ENCODE assay signal across 17 cellular contexts in genomic region chr12:106331594-106331993, GRCh38. TPM values are rescaled to one million over a fixed set of nuclear protein-coding genes. Genes with fewer than 3 reads are reported as not detected.
DNase-seq lines count a peak whose midpoint lies in the region; ATAC-seq and TF ChIP-seq lines count a peak whose summit lies in the region.
"Had no signal": no experiment of that assay in that cellular context is flagged by ENCODE, and none has a peak within 500 bp of the region (broad histone marks: within the 10 kb centered on the region; RNA-seq: fewer than 3 reads in every experiment).

No MANE protein-coding gene starts in this region.

- H3K4me2 ChIP-seq in OCI-LY7 (ENCODE audit: low read length), result 0 out of 2 replicates have a peak overlapping the region, but pooled peaks have one; percentile 0

- peaks cover 23% of the 10 kb centered on the region for H3K4me1 ChIP-seq in OCI-LY7 (ENCODE audit: insufficient read depth, low read length, poor library complexity, severe bottlenecking)

- peak overlapping the region; percentile 17; the same call in 1 of the 2 replicates for H2AFZ ChIP-seq in OCI-LY7 (ENCODE audit: low read length)

- H3K4me1 Mint-ChIP-seq in CD4-positive, alpha-beta T cell (ENCODE audit: low read depth), result peaks cover 31% of the 10 kb centered on the region
- H3K4me1 Mint-ChIP-seq in activated T-cell treated with anti-CD3 and anti-CD28 coated beads, Interleukin-2, amount 50 U/mL, for 4 hours (ENCODE audit: low read depth), result peaks cover 5% of the 10 kb centered on the region
- no peaks in the 10 kb centered on the region for H3K4me1 Mint-ChIP-seq in activated naive CD4-positive, alpha-beta T cell treated with anti-CD3 and anti-CD28 coated beads, Interleukin-2, amount 10 ng/mL, durations not matched to agents 7 days and 5 days

- H3K27me3 ChIP-seq in CD4-positive, alpha-beta T cell (ENCODE audit: control insufficient read depth, insufficient read depth, low read length), result no peaks in the 10 kb centered on the region
- H3K27me3 ChIP-seq in H7 (ENCODE audit: control insufficient read depth, insufficient read depth, low read length), result no peaks in the 10 kb centered on the region

- no peak overlapping the region for H3K27ac ChIP-seq in CD4-positive, alpha-beta T cell (ENCODE audit: low read depth, low read length)
- no peak overlapping the region for H3K27ac ChIP-seq in OCI-LY7 (ENCODE audit: low read depth, low read length, poor library complexity, severe bottlenecking)

- H3K36me3 ChIP-seq in H7 (replicated peaks; ENCODE audit: control insufficient read depth, insufficient read depth, low read length) (no peaks in the 10 kb centered on the region), OCI-LY7 (ENCODE audit: insufficient read depth, low read length) (no peaks in the 10 kb centered on the region)

- intact Hi-C loops in CD4-positive, alpha-beta T cell (cut with DNase I, micrococcal nuclease), result no loop called here
- intact Hi-C loops in OCI-LY7 (cut with micrococcal nuclease; ENCODE audit: unreplicated experiment), result no loop called here

- no peaks in the 10 kb centered on the region for H3K9me3 Mint-ChIP-seq in CD4-positive, alpha-beta T cell
- no peaks in the 10 kb centered on the region for H3K9me3 Mint-ChIP-seq in activated T-cell treated with anti-CD3 and anti-CD28 coated beads, Interleukin-2, amount 50 U/mL, for 4 hours
- H3K9me3 Mint-ChIP-seq in activated naive CD4-positive, alpha-beta T cell treated with anti-CD3 and anti-CD28 coated beads, Interleukin-2, amount 10 ng/mL, durations not matched to agents 7 days and 5 days, result no peaks in the 10 kb centered on the region

- DNase-seq in CD4-positive, alpha-beta T cell, result no peak
- DNase-seq in H7 (peak; percentile 17), OCI-LY7 (ENCODE audit: low spot score) (no peak), islet precursor cell (peak; percentile 31), NCI-H510A (lab: John Stamatoyannopoulos, UW) (no peak)
- no peak for DNase-seq in activated T-cell treated with anti-CD3 and anti-CD28 coated beads, Interleukin-2, amount 50 U/mL, for 4 hours
- no peak for DNase-seq in activated naive CD4-positive, alpha-beta T cell treated with anti-CD3 and anti-CD28 coated beads, Interleukin-2, amount 10 ng/mL, durations not matched to agents 7 days and 5 days
- DNase-seq: AML-193, Calu3, DND-41, GF-D8, GOT3, MM.1S, NCI-H2029, NCI-H82, SHP77 treated with DMSO at 0.1 percent for 48 hours had no signal

- H3K27ac Mint-ChIP-seq in CD4-positive, alpha-beta T cell, result peak overlapping the region; percentile 27
- no peak overlapping the region for H3K27ac Mint-ChIP-seq in activated naive CD4-positive, alpha-beta T cell treated with anti-CD3 and anti-CD28 coated beads, Interleukin-2, amount 10 ng/mL, durations not matched to agents 7 days and 5 days

- POLR2A ChIA-PET in CD4-positive, alpha-beta T cell (lab: Charles Lee), result interaction anchor here (2.4 kb wide), 1 partner anchor 28 kb away, joined by 10 read pairs; no protein-coding TSS in a partner anchor
- POLR2A ChIA-PET in OCI-LY7 (lab: Charles Lee), result interaction anchor here (0.6 to 1.6 kb wide), 2 partner anchors 9 to 14 kb away, joined by 3 to 5 read pairs; no protein-coding TSS in a partner anchor

- H3K27me3 Mint-ChIP-seq in CD4-positive, alpha-beta T cell, result no peaks in the 10 kb centered on the region
- H3K27me3 Mint-ChIP-seq in activated T-cell treated with anti-CD3 and anti-CD28 coated beads, Interleukin-2, amount 50 U/mL, for 4 hours (ENCODE audit: low read depth), result no peaks in the 10 kb centered on the region
- no peaks in the 10 kb centered on the region for H3K27me3 Mint-ChIP-seq in activated naive CD4-positive, alpha-beta T cell treated with anti-CD3 and anti-CD28 coated beads, Interleukin-2, amount 10 ng/mL, durations not matched to agents 7 days and 5 days

- no peaks in the 10 kb centered on the region for H4K20me1 ChIP-seq in OCI-LY7 (ENCODE audit: insufficient read depth, low read length)

- H3K9me3 ChIP-seq in CD4-positive, alpha-beta T cell (ENCODE audit: control insufficient read depth, low read length), result no peaks in the 10 kb centered on the region
- no peaks in the 10 kb centered on the region for H3K9me3 ChIP-seq in OCI-LY7 (ENCODE audit: low read length)

- no peaks in the 10 kb centered on the region for H3K9me2 ChIP-seq in OCI-LY7 (ENCODE audit: insufficient read depth, low read length)

- H3K4me3 ChIP-seq in H7 (ENCODE audit: insufficient read depth, low read depth, low read length), result no peak overlapping the region
- no peak overlapping the region for H3K4me3 ChIP-seq in OCI-LY7 (ENCODE audit: low read depth, low read length, poor library complexity, severe bottlenecking)

- no peak overlapping the region for H3K4me3 Mint-ChIP-seq in CD4-positive, alpha-beta T cell
- H3K4me3 Mint-ChIP-seq in activated T-cell treated with anti-CD3 and anti-CD28 coated beads, Interleukin-2, amount 50 U/mL, for 4 hours, result no peak overlapping the region
- no peak overlapping the region for H3K4me3 Mint-ChIP-seq in activated naive CD4-positive, alpha-beta T cell treated with anti-CD3 and anti-CD28 coated beads, Interleukin-2, amount 10 ng/mL, durations not matched to agents 7 days and 5 days

- CTCF ChIA-PET in CD4-positive, alpha-beta T cell (lab: Charles Lee), result interaction anchor here (1.5 kb wide), 1 partner anchor 108 kb away, joined by 3 read pairs; no protein-coding TSS in a partner anchor
- CTCF ChIA-PET in OCI-LY7 (lab: Charles Lee; ENCODE audit: unreplicated experiment), result no interaction called here
- CTCF ChIA-PET in activated naive CD4-positive, alpha-beta T cell treated with anti-CD3 and anti-CD28 coated beads, Interleukin-2, amount 10 ng/mL, durations not matched to agents 7 days and 5 days (lab: Charles Lee), result no interaction called here

- peaks cover 97% of the 10 kb centered on the region for H3K36me3 Mint-ChIP-seq in CD4-positive, alpha-beta T cell (ENCODE audit: low read depth)
- H3K36me3 Mint-ChIP-seq in activated T-cell treated with anti-CD3 and anti-CD28 coated beads, Interleukin-2, amount 50 U/mL, for 4 hours (ENCODE audit: insufficient read depth), result peaks cover 27% of the 10 kb centered on the region
- H3K36me3 Mint-ChIP-seq in activated naive CD4-positive, alpha-beta T cell treated with anti-CD3 and anti-CD28 coated beads, Interleukin-2, amount 10 ng/mL, durations not matched to agents 7 days and 5 days, result peaks cover 5% of the 10 kb centered on the region

- H3K79me2 ChIP-seq in OCI-LY7 (ENCODE audit: insufficient read depth, low read depth, low read length), result no peaks in the 10 kb centered on the region

- no TSS peak for BruUV-seq in OCI-LY7 (replicated peaks; lab: Mats Ljungman, UMichigan)

- no peak for TF ChIP-seq CTCF in CD4-positive, alpha-beta T cell (IDR thresholded peaks at IDR 0.05)
- no peak for TF ChIP-seq CTCF in OCI-LY7 (conservative IDR thresholded peaks at IDR 0.05; ENCODE audit: low read length)

- ATAC-seq in CD4-positive, alpha-beta T cell (ENCODE audit: poor library complexity), result no peak
- ATAC-seq in activated T-cell treated with anti-CD3 and anti-CD28 coated beads, Interleukin-2, amount 50 U/mL, for 4 hours, result no peak
- ATAC-seq: Panc1 had no signal

RNA-seq across cellular contexts. Expression of gene POLR3B, which starts 26.0 kb away (rescaled TPM):
- total RNA-seq in CD4-positive, alpha-beta T cell, result 1 to 10 TPM; 2.5 to 2.6 TPM
- total RNA-seq in H7 (2014; rRNA removed; shearing (Covaris generic)), result 5.5 and 8.5 TPM in 2 replicates
- total RNA-seq in OCI-LY7 (2014; rRNA removed; shearing (Covaris generic)), result 14.7 and 18.1 TPM in 2 replicates
- total RNA-seq in OCI-LY7 (2022), result 14.3 and 17.6 TPM in 2 replicates
- 10 to 100 TPM; 17.8 to 18.8 (median 18.2) TPM for total RNA-seq in activated T-cell treated with anti-CD3 and anti-CD28 coated beads, Interleukin-2, amount 50 U/mL, for 4 hours

RNA-seq across cellular contexts. Expression of gene TCP11L2, which starts 29.1 kb away (rescaled TPM):
- total RNA-seq in CD4-positive, alpha-beta T cell, result 100 to 1,000 TPM; 139 to 144 TPM
- 6.9 and 8.3 TPM in 2 replicates for total RNA-seq in H7 (2014; rRNA removed; shearing (Covaris generic))
- 1.2 and 1.8 TPM in 2 replicates for total RNA-seq in OCI-LY7 (2014; rRNA removed; shearing (Covaris generic))
- 9.8 and 10.4 TPM in 2 replicates for total RNA-seq in OCI-LY7 (2022)
- total RNA-seq in activated T-cell treated with anti-CD3 and anti-CD28 coated beads, Interleukin-2, amount 50 U/mL, for 4 hours, result 1 to 10 TPM; 2.5 to 3.9 (median 2.6) TPM

Comparison
In these comparisons a context has a peak if more than half of its experiments do, and no peak if none do; other contexts are left out.
1. DNase-seq: peak in H7 (single experiment) and islet precursor cell (single experiment); none in CD4-positive, alpha-beta T cell (0 of 10), OCI-LY7 (single experiment), NCI-H510A (single experiment), activated T-cell treated with anti-CD3 and anti-CD28 coated beads, Interleukin-2, amount 50 U/mL, for 4 hours (single experiment) and activated naive CD4-positive, alpha-beta T cell treated with anti-CD3 and anti-CD28 coated beads, Interleukin-2, amount 10 ng/mL, durations not matched to agents 7 days and 5 days (single experiment).
2. RNA of gene TCP11L2, which starts 29.1 kb away (total RNA-seq): 139 to 144 TPM in CD4-positive, alpha-beta T cell; 1.2 to 10.4 TPM in OCI-LY7, 6.9 to 8.3 TPM in H7 and 2.5 to 3.9 TPM in activated T-cell treated with anti-CD3 and anti-CD28 coated beads, Interleukin-2, amount 50 U/mL, for 4 hours; every median in the first group is over 10 times any median in the second.